In genomic region chr20:42181064-42181463, GRCh38 we compare ENCODE assay signal across 26 cellular contexts.
DNase-seq lines count a peak whose midpoint lies in the region; TF ChIP-seq lines count a peak whose summit lies in the region.
"Had no signal": no experiment of that assay in that cellular context is flagged by ENCODE, and none has a peak within 500 bp of the region (broad histone marks: within the 10 kb centered on the region; RNA-seq: fewer than 3 reads in every experiment).

No MANE protein-coding gene starts in this region.

- no peak overlapping the region for H3K27ac Mint-ChIP-seq in H9
- H3K27ac Mint-ChIP-seq: CD4-positive, CD25-positive, alpha-beta regulatory T cell; IgD-negative memory B cell; T-helper 1 cell treated with Interleukin-12 subunit alpha and Interleukin-12 subunit beta and Interleukin-4 antibody, amounts not matched to agents 30 μg/mL and 1 μg/mL, for 36 hours had no signal

- no peaks in the 10 kb centered on the region for H3K23me2 ChIP-seq in H9 (ENCODE audit: insufficient read length, low read depth, low read length, poor library complexity, severe bottlenecking)

- H3K27ac ChIP-seq in H9 (ENCODE audit: insufficient read length, low read depth, low read length) (no peak overlapping the region), OCI-LY3 (ENCODE audit: low read length) (no peak overlapping the region), mesendoderm (ENCODE audit: low read depth, low read length) (no peak overlapping the region), OCI-LY7 (ENCODE audit: low read depth, low read length, poor library complexity, severe bottlenecking) (no peak overlapping the region), brain microvascular endothelial cell (no peak overlapping the region)
- H3K27ac ChIP-seq: BLaER1, HL-60, KMS-11 had no signal

- no TSS peak for BruUV-seq in OCI-LY7 (replicated peaks; lab: Mats Ljungman, UMichigan)

- no peak overlapping the region for H3K18ac ChIP-seq in H9 (ENCODE audit: insufficient read length, low read depth, low read length)
- no peak overlapping the region for H3K18ac ChIP-seq in mesendoderm (ENCODE audit: low read length)

- no peaks in the 10 kb centered on the region for H3K36me3 Mint-ChIP-seq in H9 (ENCODE audit: insufficient read depth in 1 of 3, low read depth in 3 of 3)
- H3K36me3 Mint-ChIP-seq: CD4-positive, CD25-positive, alpha-beta regulatory T cell; IgD-negative memory B cell had no signal

- H2BK15ac ChIP-seq in H9 (ENCODE audit: low read depth, low read length), result no peak overlapping the region
- H2BK15ac ChIP-seq in mesendoderm (replicated peaks; ENCODE audit: low read depth), result no peak overlapping the region

- H3K4me2 ChIP-seq in H9 (ENCODE audit: insufficient read depth, insufficient read length, low read length), result no peak overlapping the region
- no peak overlapping the region for H3K4me2 ChIP-seq in OCI-LY3 (ENCODE audit: low read length)
- no peak overlapping the region for H3K4me2 ChIP-seq in mesendoderm (ENCODE audit: low read length)
- no peak overlapping the region for H3K4me2 ChIP-seq in OCI-LY7 (ENCODE audit: low read length)
- H3K4me2 ChIP-seq: BLaER1, KMS-11 had no signal

- no peak overlapping the region for H2BK20ac ChIP-seq in H9 (ENCODE audit: low read depth, low read length, poor library complexity, severe bottlenecking)

- no peaks in the 10 kb centered on the region for H3K9me2 ChIP-seq in OCI-LY7 (ENCODE audit: insufficient read depth, low read length)

- no peak overlapping the region for H4K8ac ChIP-seq in H9 (replicated peaks; ENCODE audit: insufficient read length, low read depth, low read length)
- no peak overlapping the region for H4K8ac ChIP-seq in mesendoderm (ENCODE audit: low read depth, low read length)

- CTCF ChIA-PET in OCI-LY7 (lab: Charles Lee; ENCODE audit: unreplicated experiment), result no interaction called here

- no peak overlapping the region for H3K4me3 Mint-ChIP-seq in H9
- H3K4me3 Mint-ChIP-seq: CD4-positive, CD25-positive, alpha-beta regulatory T cell; IgD-negative memory B cell; T-helper 1 cell treated with Interleukin-12 subunit alpha and Interleukin-12 subunit beta and Interleukin-4 antibody, amounts not matched to agents 30 μg/mL and 1 μg/mL, for 36 hours had no signal

- H3K79me2 ChIP-seq in H9 (ENCODE audit: insufficient read depth, low read length) (no peaks in the 10 kb centered on the region), OCI-LY3 (ENCODE audit: low read length) (no peaks in the 10 kb centered on the region), mesendoderm (ENCODE audit: control insufficient read depth, insufficient read depth, low read length) (no peaks in the 10 kb centered on the region), OCI-LY7 (ENCODE audit: insufficient read depth, low read depth, low read length) (no peaks in the 10 kb centered on the region)

- H2AK5ac ChIP-seq in H9 (ENCODE audit: insufficient read length, low read length), result no peak overlapping the region
- H2AK5ac ChIP-seq in mesendoderm (ENCODE audit: low read length), result no peak overlapping the region

- POLR2A ChIA-PET in OCI-LY7 (lab: Charles Lee), result no interaction called here

- peak; percentile 10 for DNase-seq in NCI-H2029 (lab: John Stamatoyannopoulos, UW)
- DNase-seq in NCI-H2029 treated with DMSO at 0.1 percent for 48 hours (lab: John Stamatoyannopoulos, UW), result no peak
- DNase-seq in H9, result no peak
- peak; percentile 8 for DNase-seq in mesendoderm
- DNase-seq in erythroblast (lab: John Stamatoyannopoulos, UW), result no peak
- DNase-seq in OCI-LY7 (ENCODE audit: low spot score), result no peak
- DNase-seq in brain microvascular endothelial cell, result no peak
- DNase-seq: CD4-positive, CD25-positive, alpha-beta regulatory T cell; DMS79 treated with DMSO at 0.1 percent for 48 hours; GF-D8; NCI-H1048; NCI-H1417; NCI-H1694; NCI-H2081 treated with DMSO at 0.1 percent for 48 hours; NCI-H2171; NCI-H226; NCI-H510A; Right ventricle myocardium superior; RPMI8226; SW 1271 had no signal

- H3K23ac ChIP-seq in H9 (ENCODE audit: insufficient read length, low read depth, low read length), result no peak overlapping the region
- H3K23ac ChIP-seq in mesendoderm (ENCODE audit: low read length), result no peak overlapping the region

- intact Hi-C loops in OCI-LY7 (cut with micrococcal nuclease; ENCODE audit: unreplicated experiment), result no loop called here

- H3K4ac ChIP-seq in H9 (ENCODE audit: low read depth, low read length), result no peak overlapping the region
- H3K4ac ChIP-seq in mesendoderm (ENCODE audit: low read depth, low read length), result no peak overlapping the region

- no peak overlapping the region for H2AFZ ChIP-seq in H9 (ENCODE audit: low read length)
- H2AFZ ChIP-seq in OCI-LY3 (ENCODE audit: low read depth, low read length), result no peak overlapping the region
- no peak overlapping the region for H2AFZ ChIP-seq in OCI-LY7 (ENCODE audit: low read length)

- TF ChIP-seq CTCF in H9 (conservative IDR thresholded peaks at IDR 0.05), result peak; percentile 56; the same call in 2 of the 3 replicates
- 0 out of 2 replicates have a peak, but pooled peaks have one; percentile 10 for TF ChIP-seq CTCF in OCI-LY3 (IDR thresholded peaks at IDR 0.05; ENCODE audit: low read depth, low read length)
- TF ChIP-seq CTCF in OCI-LY7 (conservative IDR thresholded peaks at IDR 0.05; ENCODE audit: low read length), result no peak
- TF ChIP-seq CTCF in brain microvascular endothelial cell (IDR thresholded peaks at IDR 0.05; ENCODE audit: low read depth, low read length, missing control alignments), result no peak

- no peaks in the 10 kb centered on the region for H3K4me1 Mint-ChIP-seq in H9
- H3K4me1 Mint-ChIP-seq: CD4-positive, CD25-positive, alpha-beta regulatory T cell; IgD-negative memory B cell had no signal

- H3K56ac ChIP-seq in H9 (ENCODE audit: insufficient read length, low read depth, low read length), result no peak overlapping the region
- no peak overlapping the region for H3K56ac ChIP-seq in mesendoderm (ENCODE audit: low read length)

- no peaks in the 10 kb centered on the region for H4K20me1 ChIP-seq in H9 (ENCODE audit: control insufficient read depth, insufficient read depth, insufficient read length)
- 0 out of 2 replicates have a peak, but pooled peaks cover 4% of the 10 kb centered on the region for H4K20me1 ChIP-seq in OCI-LY3 (ENCODE audit: insufficient read depth, low read length)
- H4K20me1 ChIP-seq in OCI-LY7 (ENCODE audit: insufficient read depth, low read length), result no peaks in the 10 kb centered on the region
- H4K20me1 ChIP-seq: BLaER1 had no signal

- no peak for TF ChIP-seq POLR2A in erythroblast (IDR thresholded peaks at IDR 0.05; ENCODE audit: low read length)

- no peak overlapping the region for H3K14ac ChIP-seq in H9 (ENCODE audit: insufficient read depth, low read length)

- H3K9me3 ChIP-seq in H9 (ENCODE audit: control insufficient read depth, low read depth, low read length) (peaks cover 5% of the 10 kb centered on the region), OCI-LY3 (ENCODE audit: insufficient read depth, low read length) (no peaks in the 10 kb centered on the region), OCI-LY7 (ENCODE audit: low read length) (no peaks in the 10 kb centered on the region)
- H3K9me3 ChIP-seq: BLaER1 had no signal

- H4K5ac ChIP-seq in H9 (ENCODE audit: insufficient read length, low read depth, low read length), result no peak overlapping the region
- H4K5ac ChIP-seq in mesendoderm (ENCODE audit: low read length), result no peak overlapping the region

- no peaks in the 10 kb centered on the region for H3K79me1 ChIP-seq in H9 (ENCODE audit: insufficient read depth, low read depth, low read length, poor library complexity, severe bottlenecking)
- no peaks in the 10 kb centered on the region for H3K79me1 ChIP-seq in mesendoderm (ENCODE audit: low read length)

- no peaks in the 10 kb centered on the region for H3K9me3 Mint-ChIP-seq in H9

- in situ Hi-C loops in brain microvascular endothelial cell (cut with HindIII; ENCODE audit: low pct_ligation_motif_present, low sequenced_read_pairs), result no loop called here

- H3K27me3 ChIP-seq in H9 (ENCODE audit: insufficient read depth, low read length), result no peaks in the 10 kb centered on the region
- H3K27me3 ChIP-seq in OCI-LY3 (ENCODE audit: low read depth, low read length), result no peaks in the 10 kb centered on the region
- H3K27me3 ChIP-seq in mesendoderm (ENCODE audit: insufficient read depth, low read length, poor library complexity), result no peaks in the 10 kb centered on the region
- H3K27me3 ChIP-seq in brain microvascular endothelial cell (replicated peaks), result no peaks in the 10 kb centered on the region
- H3K27me3 ChIP-seq: BLaER1 had no signal

- H2BK120ac ChIP-seq in H9 (ENCODE audit: low read depth, low read length, poor library complexity, severe bottlenecking) (no peak overlapping the region), mesendoderm (ENCODE audit: low read depth, low read length) (no peak overlapping the region)

- no peak overlapping the region for H3K9ac ChIP-seq in H9 (ENCODE audit: extremely low read depth, insufficient read length, low read length)
- no peak overlapping the region for H3K9ac ChIP-seq in OCI-LY3 (ENCODE audit: low read length)
- no peak overlapping the region for H3K9ac ChIP-seq in mesendoderm (ENCODE audit: low read length)
- H3K9ac ChIP-seq: BLaER1, KMS-11 had no signal

- peaks cover 50% of the 10 kb centered on the region for H3K27me3 Mint-ChIP-seq in H9 (ENCODE audit: low read depth)
- H3K27me3 Mint-ChIP-seq: CD4-positive, CD25-positive, alpha-beta regulatory T cell; IgD-negative memory B cell had no signal

- no peak overlapping the region for H2BK12ac ChIP-seq in H9 (ENCODE audit: insufficient read length, low read depth, low read length)

- no peak overlapping the region for H3T11ph ChIP-seq in H9 (ENCODE audit: low read length)

- H4K91ac ChIP-seq in H9 (ENCODE audit: insufficient read length, low read depth, low read length), result no peak overlapping the region

- H2BK5ac ChIP-seq in H9 (ENCODE audit: insufficient read length, low read length) (no peak overlapping the region), mesendoderm (ENCODE audit: low read length) (no peak overlapping the region)

- no peak overlapping the region for H3K4me3 ChIP-seq in OCI-LY3 (ENCODE audit: low read length)
- no peak overlapping the region for H3K4me3 ChIP-seq in mesendoderm (ENCODE audit: low read length)
- H3K4me3 ChIP-seq in OCI-LY7 (ENCODE audit: low read depth, low read length, poor library complexity, severe bottlenecking), result no peak overlapping the region
- no peak overlapping the region for H3K4me3 ChIP-seq in brain microvascular endothelial cell (ENCODE audit: low read depth, low read length)
- H3K4me3 ChIP-seq: BLaER1 had no signal

- H3K36me3 ChIP-seq in OCI-LY3 (replicated peaks; ENCODE audit: low read depth, low read length) (no peaks in the 10 kb centered on the region), mesendoderm (ENCODE audit: control insufficient read depth, insufficient read depth, low read length) (no peaks in the 10 kb centered on the region), OCI-LY7 (ENCODE audit: insufficient read depth, low read length) (no peaks in the 10 kb centered on the region), brain microvascular endothelial cell (replicated peaks) (no peaks in the 10 kb centered on the region)
- H3K36me3 ChIP-seq: BLaER1 had no signal

- H3K4me1 ChIP-seq in H9 (ENCODE audit: insufficient read depth, low read length) (no peaks in the 10 kb centered on the region), OCI-LY3 (ENCODE audit: low read length) (no peaks in the 10 kb centered on the region), mesendoderm (ENCODE audit: control insufficient read depth, low read depth, low read length) (no peaks in the 10 kb centered on the region), OCI-LY7 (ENCODE audit: insufficient read depth, low read length, poor library complexity, severe bottlenecking) (no peaks in the 10 kb centered on the region)
- H3K4me1 ChIP-seq: BLaER1 had no signal

Comparison
In these comparisons a context has a peak if more than half of its experiments do, and no peak if none do; other contexts are left out.
1. DNase-seq: peak in NCI-H2029 (single experiment) and mesendoderm (single experiment); none in NCI-H2029 treated with DMSO at 0.1 percent for 48 hours (single experiment), H9 (single experiment), erythroblast (0 of 2), OCI-LY7 (single experiment) and brain microvascular endothelial cell (single experiment).
2. CTCF ChIP-seq: peak in H9 (single experiment) and OCI-LY3 (single experiment); none in OCI-LY7 (single experiment) and brain microvascular endothelial cell (single experiment).